In genomic region chr10:48456361-48456804, GRCh38 we compare ENCODE assay signal across 11 cellular contexts.
DNase-seq lines count a peak whose midpoint lies in the region; ATAC-seq, FAIRE-seq and TF ChIP-seq lines count a peak whose summit lies in the region.
"Had no signal": no experiment of that assay in that cellular context is flagged by ENCODE, and none has a peak within 500 bp of the region (broad histone marks: within the 10 kb centered on the region; RNA-seq: fewer than 3 reads in every experiment).

No MANE protein-coding gene starts in this region.

- no peak overlapping the region for H3K27ac ChIP-seq in HEK293 (ENCODE audit: extremely low read depth, low read depth, low read length)
- H3K27ac ChIP-seq in K562 (ENCODE audit: extremely low read depth, low read depth, low read length), result peak overlapping the region; percentile 62; the same call in 2 of the 3 replicates
- H3K27ac ChIP-seq in lung (ENCODE audit: low read depth in 1 of 2, low read length in 1 of 2), result no peak overlapping the region
- H3K27ac ChIP-seq in trophoblast cell (ENCODE audit: low read depth, low read length), result no peak overlapping the region
- H3K27ac ChIP-seq: gastrocnemius medialis had no signal

- H3K14ac ChIP-seq in trophoblast cell (ENCODE audit: low read length), result no peak overlapping the region

- TF ChIP-seq RAD21 in K562 (CRISPR knock-in tag; conservative IDR thresholded peaks at IDR 0.05 in 1 of 2, IDR thresholded peaks at IDR 0.05 in 1 of 2), result peak; percentile 17 to 37; a peak in 3 of 4 replicates

- 19% methylated on average over 6 of the region's 9 CpGs for WGBS in K562 (ENCODE audit: insufficient coverage, low coverage, missing lambda C conversion rate)
- WGBS in lung, 2 donors, result 7 to 15% methylated on average over 9 of the region's 9 CpGs
- WGBS in trophoblast cell (ENCODE audit: extremely low coverage, insufficient coverage, insufficient read length), result no CpG with 5 or more reads among the region's 9 CpGs

- H3K27me3 ChIP-seq in K562 (ENCODE audit: control insufficient read depth in 2 of 2, insufficient read depth in 2 of 2, low read length in 2 of 2), result no peaks in the 10 kb centered on the region
- H3K27me3 ChIP-seq in lung (ENCODE audit: control insufficient read depth, insufficient read depth), result no peaks in the 10 kb centered on the region
- H3K27me3 ChIP-seq in trophoblast cell (ENCODE audit: insufficient read depth, low read length), result no peaks in the 10 kb centered on the region
- H3K27me3 ChIP-seq: gastrocnemius medialis had no signal

- TF ChIP-seq POLR2A in K562 (conservative IDR thresholded peaks at IDR 0.05), result no peak

- H3K23ac ChIP-seq in trophoblast cell (ENCODE audit: low read length), result no peak overlapping the region

- TF ChIP-seq CTCF in AG10803 (conservative IDR thresholded peaks at IDR 0.05; ENCODE audit: low read length) (no peak), HEK293 (tag by site-specific recombination; IDR thresholded peaks at IDR 0.05) (no peak), K562 (IDR thresholded peaks at IDR 0.05 in 2 of 3, conservative IDR thresholded peaks at IDR 0.05 in 1 of 3; ENCODE audit: insufficient read depth in 2 of 3, low read depth in 1 of 3, low read length in 3 of 3) (0 out of 6 replicates have a peak, but pooled peaks of 1 of the 3 experiments have one; percentile 8), lung (IDR thresholded peaks at IDR 0.05; ENCODE audit: control extremely low read depth, extremely low read depth) (no peak)

- H2AK5ac ChIP-seq in trophoblast cell (ENCODE audit: low read length), result no peak overlapping the region

- FAIRE-seq in K562 (lab: Jason Lieb, UNC), result peak; percentile 80

- POLR2A ChIA-PET in HEK293 (lab: Yijun Ruan, JAX) (no interaction called here), K562 (lab: Yijun Ruan, JAX) (interaction anchor here (0.7 to 3.0 kb wide), 4 partner anchors 9 to 19 kb away, joined by 3 to 17 read pairs (median 3); no protein-coding TSS in a partner anchor)

- H3K9me1 ChIP-seq in K562 (ENCODE audit: control insufficient read depth, insufficient read depth, low read length), result no peaks in the 10 kb centered on the region

- H3K4me3 ChIP-seq in AG10803 (ENCODE audit: low read length), result no peak overlapping the region
- H3K4me3 ChIP-seq in HEK293 (ENCODE audit: low read depth, low read length), result no peak overlapping the region
- no peak overlapping the region for H3K4me3 ChIP-seq in K562
- no peak overlapping the region for H3K4me3 ChIP-seq in lung
- H3K4me3 ChIP-seq in trophoblast cell (ENCODE audit: low read depth, low read length), result no peak overlapping the region
- H3K4me3 ChIP-seq: gastrocnemius medialis had no signal

- H4K91ac ChIP-seq in trophoblast cell (ENCODE audit: low read depth, low read length), result no peak overlapping the region

- H3K4ac ChIP-seq in trophoblast cell (ENCODE audit: low read depth, low read length), result no peak overlapping the region

- peaks cover 2% of the 10 kb centered on the region; the same call in 1 of the 2 replicates for H3K4me1 ChIP-seq in HEK293 (ENCODE audit: control insufficient read depth, insufficient read depth, low read length)
- peaks cover 56 to 69% of the 10 kb centered on the region in 2 experiments for H3K4me1 ChIP-seq in K562 (replicated peaks in 1 of 2; ENCODE audit: control insufficient read depth in 2 of 2, insufficient read depth in 2 of 2, low read length in 2 of 2)
- peaks cover 0 to 7% of the 10 kb centered on the region in 2 donors for H3K4me1 ChIP-seq in lung (ENCODE audit: control insufficient read depth in 2 of 2, insufficient read depth in 2 of 2, low read length in 2 of 2)
- H3K4me1 ChIP-seq in trophoblast cell (ENCODE audit: control insufficient read depth in 1 of 2, insufficient read depth in 2 of 2, low read length in 2 of 2), result no peaks in the 10 kb centered on the region

- intact Hi-C loops in K562 (cut with micrococcal nuclease), result loop anchor here (2.0 kb wide), 1 partner anchor 14 kb away; no protein-coding TSS in a partner anchor

- peak; percentile 46 for TF ChIP-seq EP300 in K562 (IDR thresholded peaks at IDR 0.05; ENCODE audit: low read length)

- H2BK12ac ChIP-seq in trophoblast cell (ENCODE audit: low read length), result no peak overlapping the region

- CTCF ChIA-PET in HEK293 (lab: Yijun Ruan, JAX) (no interaction called here), K562 (lab: Yijun Ruan, JAX; ENCODE audit: low intra/inter-chr PET ratio) (no interaction called here)

- H3K9me3 ChIP-seq in HEK293 (ENCODE audit: control insufficient read depth, insufficient read depth, low read depth, low read length) (no peaks in the 10 kb centered on the region), K562 (replicated peaks; ENCODE audit: control insufficient read depth, insufficient read depth, low read depth, low read length) (no peaks in the 10 kb centered on the region), lung (ENCODE audit: control insufficient read depth in 2 of 2, insufficient read depth in 1 of 2, low read length in 1 of 2) (no peaks in the 10 kb centered on the region), trophoblast cell (ENCODE audit: insufficient read depth, low read depth, low read length) (peaks cover 2% of the 10 kb centered on the region)
- H3K9me3 ChIP-seq: gastrocnemius medialis had no signal

- H2AFZ ChIP-seq in K562 (ENCODE audit: low read depth, low read length), result peak overlapping the region; percentile 72; the same call in 1 of the 2 replicates
- H2AFZ ChIP-seq in trophoblast cell (ENCODE audit: insufficient read depth, low read length, poor library complexity), result no peak overlapping the region

- ATAC-seq in K562, result peak; percentile 80
- peak; percentile 48 for ATAC-seq in lung (ENCODE audit: insufficient read depth, low FRiP score)
- no peak for ATAC-seq in GM18517 (IDR thresholded peaks at IDR 0.05; ENCODE audit: unreplicated experiment)
- ATAC-seq: activated naive CD4-positive, alpha-beta T cell treated with anti-CD3 and anti-CD28 coated beads, Interleukin-2, amount 50 U/mL, for 72 hours; gastrocnemius medialis had no signal

- H2BK120ac ChIP-seq in trophoblast cell (ENCODE audit: insufficient read depth, low read length, poor library complexity), result no peak overlapping the region

- no TSS peak for BruUV-seq in K562 (replicated peaks; lab: Mats Ljungman, UMichigan)

- H3K9ac ChIP-seq in K562 (ENCODE audit: insufficient read depth in 1 of 2, low read depth in 2 of 2, low read length in 2 of 2), result peak overlapping the region; percentile 11 to 82; a peak in 3 of 4 replicates
- no peak overlapping the region for H3K9ac ChIP-seq in trophoblast cell (ENCODE audit: low read length)

- no peaks in the 10 kb centered on the region for H4K20me1 ChIP-seq in K562 (replicated peaks; ENCODE audit: control insufficient read depth, insufficient read depth, low read length)

- DNase-seq in AG10803 (ENCODE audit: low read depth) (peak; percentile 7), K562 (ENCODE audit: extremely low read depth in 1 of 4, low spot score in 3 of 4) (peak; percentile 68 to 81 (median 74)), lung (ENCODE audit: low spot score) (peak; percentile 52), NCI-H1436 (lab: John Stamatoyannopoulos, UW) (no peak), trophoblast cell (no peak), T-helper 2 cell (no peak)
- DNase-seq: DMS 273 treated with DMSO at 0.1 percent for 48 hours had no signal

- H4K8ac ChIP-seq in trophoblast cell (ENCODE audit: low read depth, low read length), result no peak overlapping the region

- H3K79me2 ChIP-seq in K562 (ENCODE audit: control insufficient read depth, insufficient read depth, low read length) (peaks cover 17% of the 10 kb centered on the region; the same call in 2 of the 3 replicates), trophoblast cell (ENCODE audit: control insufficient read depth, insufficient read depth, low read length, poor library complexity) (no peaks in the 10 kb centered on the region)

- no peak overlapping the region for H2BK5ac ChIP-seq in trophoblast cell (ENCODE audit: low read depth, low read length, poor library complexity)

- no peaks in the 10 kb centered on the region for H3K79me1 ChIP-seq in trophoblast cell (ENCODE audit: low read length)

- H3K36me3 ChIP-seq in HEK293 (ENCODE audit: control insufficient read depth in 2 of 2, insufficient read depth in 1 of 2, low read length in 2 of 2), result peaks cover 0 to 11% of the 10 kb centered on the region in 2 experiments; a peak in 1 of 3 replicates
- H3K36me3 ChIP-seq in K562 (ENCODE audit: control insufficient read depth, insufficient read depth, low read length), result peaks cover 50% of the 10 kb centered on the region; the same call in 2 of the 3 replicates
- no peaks in the 10 kb centered on the region for H3K36me3 ChIP-seq in lung (ENCODE audit: control insufficient read depth in 2 of 2, insufficient read depth in 2 of 2, low read length in 2 of 2)
- no peaks in the 10 kb centered on the region for H3K36me3 ChIP-seq in trophoblast cell (ENCODE audit: control insufficient read depth in 1 of 2, insufficient read depth in 2 of 2, low read length in 2 of 2)
- H3K36me3 ChIP-seq: gastrocnemius medialis had no signal

- H4K12ac ChIP-seq in trophoblast cell (ENCODE audit: low read depth, low read length), result no peak overlapping the region

- H3K4me2 ChIP-seq in K562 (ENCODE audit: insufficient read depth, low read length) (peak overlapping the region; percentile 37), trophoblast cell (ENCODE audit: low read length) (no peak overlapping the region)

- in situ Hi-C loops in K562 (cut with MboI), result no loop called here

- H3K18ac ChIP-seq in trophoblast cell (ENCODE audit: low read length), result no peak overlapping the region

TF ChIP-seq in HEK293, 187 proteins besides CTCF, POLR2A, EP300 and RAD21:
- TF ChIP-seq FEZF1 (tag by site-specific recombination; IDR thresholded peaks at IDR 0.05), result no peak
- TF ChIP-seq ZNF341 (tag by site-specific recombination; IDR thresholded peaks at IDR 0.05; ENCODE audit: low read depth), result peak; percentile 43; the same call in 1 of the 2 replicates

TF ChIP-seq in K562, 482 proteins besides CTCF, POLR2A, EP300 and RAD21 (continues in another document):
- TF ChIP-seq NCOA2 (IDR thresholded peaks at IDR 0.05; ENCODE audit: partially characterized antibody in 2 of 2) (no peak), MCM5 (IDR thresholded peaks at IDR 0.05; ENCODE audit: low read depth) (no peak), ZBTB9 (CRISPR knock-in tag; IDR thresholded peaks at IDR 0.05) (peak; percentile 97), SIX5 (IDR thresholded peaks at IDR 0.05; ENCODE audit: borderline replicate concordance in 1 of 2, insufficient read depth in 1 of 2, low read depth in 1 of 2, low read length in 2 of 2) (no peak), DPF2 (IDR thresholded peaks at IDR 0.05) (peak; percentile 55), SMAD3 (CRISPR knock-in tag; conservative IDR thresholded peaks at IDR 0.05) (peak; percentile 49; the same call in 1 of the 2 replicates)

Comparison
In these comparisons a context has a peak if more than half of its experiments do, and no peak if none do; other contexts are left out.
1. DNase-seq: peak in AG10803 (single experiment), K562 (4 of 4) and lung (single experiment); none in NCI-H1436 (single experiment), trophoblast cell (0 of 2) and T-helper 2 cell (0 of 5).